Comparison of ENCODE assay signal across 1 cellular context in genomic region chr4:2800691-2801596, GRCh38.
TF ChIP-seq lines count a peak whose summit lies in the region.

No MANE protein-coding gene starts in this region.

TF ChIP-seq in GM23338, 12 proteins besides CTCF, POLR2A, EP300 and RAD21 (continued from another document):
- TF ChIP-seq ETS1 (IDR thresholded peaks at IDR 0.05) (no peak), REST (IDR thresholded peaks at IDR 0.05; ENCODE audit: unreplicated experiment) (no peak), EZH2 (IDR thresholded peaks at IDR 0.05; ENCODE audit: low read depth, unreplicated experiment) (no peak), POLR2AphosphoS5 (IDR thresholded peaks at IDR 0.05; ENCODE audit: low read depth) (no peak), ZNF114 (CRISPR knock-in tag; IDR thresholded peaks at IDR 0.05) (no peak), ZNF331 (CRISPR knock-in tag; IDR thresholded peaks at IDR 0.05; ENCODE audit: low read depth) (no peak), CREB1 (CRISPR knock-in tag; IDR thresholded peaks at IDR 0.05; ENCODE audit: low read depth) (no peak), STAT1 (IDR thresholded peaks at IDR 0.05; ENCODE audit: unreplicated experiment) (no peak), JUNB (IDR thresholded peaks at IDR 0.05; ENCODE audit: unreplicated experiment) (no peak)
